ENCODE assay signal across 8 cellular contexts in the genomic region with DNA sequence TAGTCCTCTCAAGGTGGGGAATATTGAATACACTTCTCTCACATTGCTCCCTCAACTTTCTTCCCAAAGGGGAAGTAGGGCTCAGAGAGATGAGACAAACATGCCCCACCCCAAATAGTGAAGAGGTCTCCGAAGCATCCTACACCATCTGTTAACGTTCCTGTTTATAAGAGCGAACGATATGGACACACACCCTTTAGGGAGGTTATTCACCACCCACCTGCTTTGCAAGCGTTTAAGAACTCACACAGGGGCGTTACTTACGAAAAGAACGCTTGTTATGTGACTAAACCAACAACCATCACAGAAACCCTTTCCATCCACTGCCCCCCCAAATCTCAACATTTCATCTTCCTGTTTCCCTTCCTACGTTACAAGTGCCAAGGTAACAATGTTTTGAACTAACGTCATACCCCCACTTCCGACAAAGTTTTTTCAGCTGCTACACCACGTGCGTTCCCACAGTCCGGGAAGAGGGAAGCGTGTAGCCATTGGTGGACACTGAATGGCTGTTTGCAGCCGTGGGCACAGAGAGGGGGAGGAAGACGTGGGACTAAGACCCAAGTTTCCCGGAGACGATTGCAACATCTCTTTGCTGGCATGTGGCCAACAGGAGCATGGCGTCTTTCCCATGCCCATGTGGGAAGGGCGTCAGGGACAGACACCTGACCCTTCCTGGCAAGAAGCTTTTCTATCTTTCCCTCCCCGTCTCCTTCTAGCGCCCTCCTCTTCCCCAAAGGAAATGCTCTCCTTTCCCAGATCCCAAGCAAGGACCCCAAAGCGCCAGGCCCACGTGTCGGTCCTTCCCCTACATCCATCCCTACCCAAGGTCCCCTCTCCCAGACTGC. TPM values are rescaled to one million over a fixed set of nuclear protein-coding genes. Genes with fewer than 3 reads are reported as not detected.
A peak's percentile ranks its signal among the peaks of the same experiment; 100 is the strongest.
DNase-seq lines count a peak whose midpoint lies in the region; ATAC-seq, FAIRE-seq and TF ChIP-seq lines count a peak whose summit lies in the region.

No MANE protein-coding gene starts in this region.

- peaks cover 46% of the 10 kb centered on the region for H3K27me3 Mint-ChIP-seq in activated naive CD4-positive, alpha-beta T cell treated with anti-CD3 and anti-CD28 coated beads, Interleukin-2, amount 10 ng/mL, durations not matched to agents 7 days and 5 days

- H2BK12ac ChIP-seq in neuronal stem cell (ENCODE audit: low read length), result no peak overlapping the region

- no peaks in the 10 kb centered on the region for H3K36me3 Mint-ChIP-seq in activated naive CD4-positive, alpha-beta T cell treated with anti-CD3 and anti-CD28 coated beads, Interleukin-2, amount 10 ng/mL, durations not matched to agents 7 days and 5 days

- H3K9me3 ChIP-seq in A549 (no peaks in the 10 kb centered on the region), gastroesophageal sphincter (no peaks in the 10 kb centered on the region), neuronal stem cell (replicated peaks in 1 of 2; ENCODE audit: control insufficient read depth in 2 of 2, insufficient read depth in 1 of 2, low read depth in 1 of 2, low read length in 2 of 2) (no peaks in the 10 kb centered on the region)

- H2BK15ac ChIP-seq in neuronal stem cell (ENCODE audit: low read length), result peak overlapping the region; percentile 31

- H3K18ac ChIP-seq in neuronal stem cell (ENCODE audit: low read length), result peak overlapping the region; percentile 76

- H3K9me3 Mint-ChIP-seq in activated naive CD4-positive, alpha-beta T cell treated with anti-CD3 and anti-CD28 coated beads, Interleukin-2, amount 10 ng/mL, durations not matched to agents 7 days and 5 days, result no peaks in the 10 kb centered on the region

- H2AFZ ChIP-seq in neuronal stem cell (ENCODE audit: low read length), result peak overlapping the region; percentile 88

- peak overlapping the region; percentile 61 for H3K23ac ChIP-seq in neuronal stem cell (ENCODE audit: low read depth, low read length, poor library complexity)

- H3K36me3 ChIP-seq in gastroesophageal sphincter (no peaks in the 10 kb centered on the region), neuronal stem cell (replicated peaks in 1 of 2; ENCODE audit: control insufficient read depth in 2 of 2, insufficient read depth in 2 of 2, low read length in 2 of 2) (peaks cover 0 to 3% of the 10 kb centered on the region in 2 donors)

- peak overlapping the region; percentile 69 for H3K27ac Mint-ChIP-seq in activated naive CD4-positive, alpha-beta T cell treated with anti-CD3 and anti-CD28 coated beads, Interleukin-2, amount 10 ng/mL, durations not matched to agents 7 days and 5 days

- H3K79me1 ChIP-seq in neuronal stem cell (ENCODE audit: low read depth, low read length), result peaks cover 2% of the 10 kb centered on the region

- peak overlapping the region; percentile 84 for H3K4me3 Mint-ChIP-seq in activated naive CD4-positive, alpha-beta T cell treated with anti-CD3 and anti-CD28 coated beads, Interleukin-2, amount 10 ng/mL, durations not matched to agents 7 days and 5 days

- no peak overlapping the region for H2BK120ac ChIP-seq in neuronal stem cell (ENCODE audit: low read depth, low read length)

- TF ChIP-seq CTCF in A549 (IDR thresholded peaks at IDR 0.05) (no peak), gastroesophageal sphincter (IDR thresholded peaks at IDR 0.05) (no peak)

- no peak for FAIRE-seq in A549 (lab: Jason Lieb, UNC)

- H3K27ac ChIP-seq in A549, result peak overlapping the region; percentile 94 to 99
- H3K27ac ChIP-seq in gastroesophageal sphincter, result peak overlapping the region; percentile 88 to 99 (median 98)
- H3K27ac ChIP-seq in neuronal stem cell (replicated peaks; ENCODE audit: low read length), result peak overlapping the region; percentile 76

- peak overlapping the region; percentile 80 for H3K4me2 ChIP-seq in A549
- H3K4me2 ChIP-seq in neuronal stem cell (ENCODE audit: insufficient read depth, low read length, poor library complexity, severe bottlenecking), result peak overlapping the region; percentile 72

- CTCF ChIA-PET in A549 (lab: Yijun Ruan, JAX), result interaction anchor here (1.0 to 1.2 kb wide), 3 partner anchors 11 to 28 kb away, joined by 3 to 4 read pairs (median 3); no protein-coding TSS in a partner anchor
- CTCF ChIA-PET in activated naive CD4-positive, alpha-beta T cell treated with anti-CD3 and anti-CD28 coated beads, Interleukin-2, amount 10 ng/mL, durations not matched to agents 7 days and 5 days (lab: Charles Lee), result no interaction called here

- peak; percentile 75 to 83 for ATAC-seq in A549
- peak; percentile 40 for ATAC-seq in GM18868 (IDR thresholded peaks at IDR 0.05; ENCODE audit: unreplicated experiment)
- peak; percentile 26 for ATAC-seq in HG03521 (IDR thresholded peaks at IDR 0.05; ENCODE audit: unreplicated experiment)
- peak; percentile 94 for ATAC-seq in gastroesophageal sphincter

- peak overlapping the region; percentile 31 for H3K14ac ChIP-seq in neuronal stem cell (ENCODE audit: low read length)

- H2BK5ac ChIP-seq in neuronal stem cell (ENCODE audit: low read length), result no peak overlapping the region

- no peak; a peak in 1 of 5 replicates for TF ChIP-seq RAD21 in A549 (conservative IDR thresholded peaks at IDR 0.05 in 1 of 2, IDR thresholded peaks at IDR 0.05 in 1 of 2)

- no peak overlapping the region for H4K91ac ChIP-seq in neuronal stem cell (ENCODE audit: low read depth, low read length, poor library complexity)

- no peak overlapping the region for H4K8ac ChIP-seq in neuronal stem cell (ENCODE audit: low read depth, low read length)

- peak overlapping the region; percentile 93 for H3K4me3 ChIP-seq in A549
- H3K4me3 ChIP-seq in gastroesophageal sphincter, result peak overlapping the region; percentile 48 to 91
- H3K4me3 ChIP-seq in neuronal stem cell (ENCODE audit: low read length in 2 of 2), result peak overlapping the region; percentile 67 to 92

- peaks cover 36% of the 10 kb centered on the region for H3K4me1 Mint-ChIP-seq in activated naive CD4-positive, alpha-beta T cell treated with anti-CD3 and anti-CD28 coated beads, Interleukin-2, amount 10 ng/mL, durations not matched to agents 7 days and 5 days

- DNase-seq in A549 (ENCODE audit: low read depth in 1 of 2, low spot score in 1 of 2) (peak; percentile 78 to 95), RPMI8226 (peak; percentile 75), neuronal stem cell (ENCODE audit: low spot score) (peak; percentile 48), superior temporal gyrus (ENCODE audit: extremely low spot score) (peak; percentile 55)
- peak; percentile 55 for DNase-seq in activated naive CD4-positive, alpha-beta T cell treated with anti-CD3 and anti-CD28 coated beads, Interleukin-2, amount 10 ng/mL, durations not matched to agents 7 days and 5 days

- H3K27me3 ChIP-seq in gastroesophageal sphincter, result no peaks in the 10 kb centered on the region
- H3K27me3 ChIP-seq in neuronal stem cell (ENCODE audit: control insufficient read depth in 3 of 3, insufficient read depth in 3 of 3, low read depth in 1 of 3, low read length in 3 of 3), result peaks cover 0 to 29% (median 0%) of the 10 kb centered on the region in 3 experiments

- no peak overlapping the region for H2AK5ac ChIP-seq in neuronal stem cell (ENCODE audit: low read depth, low read length)

- POLR2A ChIA-PET in A549 (lab: Yijun Ruan, JAX), result interaction anchor here (0.9 to 1.1 kb wide), 2 partner anchors 19 to 449 kb away, joined by 3 read pairs; a partner anchor contains a TSS

- 2% methylated on average over 26 of the region's 26 CpGs for WGBS in A549 (ENCODE audit: missing lambda C conversion rate)
- 0% methylated on average over 17 to 20 of the region's 26 CpGs for WGBS in gastroesophageal sphincter (ENCODE audit: low coverage in 1 of 2), 2 donors
- WGBS in neuronal stem cell (ENCODE audit: extremely low coverage in 2 of 2, insufficient read length in 2 of 2, insufficient replicate concordance in 1 of 2), 2 donors, result no CpG with 5 or more reads among the region's 26 CpGs

- no peak overlapping the region for H3K4ac ChIP-seq in neuronal stem cell (ENCODE audit: low read length)

- peak overlapping the region; percentile 96 for H3K9ac ChIP-seq in neuronal stem cell (ENCODE audit: low read depth, low read length, poor library complexity)

- TF ChIP-seq EP300 in A549 (IDR thresholded peaks at IDR 0.05), result no peak
- TF ChIP-seq EP300 in gastroesophageal sphincter (IDR thresholded peaks at IDR 0.05), result no peak

- H3K4me1 ChIP-seq in A549, result peaks cover 50% of the 10 kb centered on the region
- peaks cover 4 to 54% (median 33%) of the 10 kb centered on the region in 3 donors for H3K4me1 ChIP-seq in gastroesophageal sphincter
- peaks cover 9 to 17% of the 10 kb centered on the region in 2 donors for H3K4me1 ChIP-seq in neuronal stem cell (ENCODE audit: control insufficient read depth in 2 of 2, insufficient read depth in 1 of 2, low read depth in 1 of 2, low read length in 2 of 2)

- peak; percentile 24; the same call in 1 of the 2 replicates for TF ChIP-seq POLR2A in A549 (IDR thresholded peaks at IDR 0.05; ENCODE audit: low read length)
- peak in 1 of 2 donors; percentile 45 for TF ChIP-seq POLR2A in gastroesophageal sphincter (IDR thresholded peaks at IDR 0.05)

TF ChIP-seq in A549, 52 proteins besides CTCF, POLR2A, EP300 and RAD21 (continues in another document):
- TF ChIP-seq RARB (CRISPR knock-in tag; IDR thresholded peaks at IDR 0.05) (no peak), MYC (IDR thresholded peaks at IDR 0.05; ENCODE audit: borderline replicate concordance, low read length) (peak; percentile 94), NPAS2 (CRISPR knock-in tag; IDR thresholded peaks at IDR 0.05; ENCODE audit: borderline replicate concordance) (no peak), PHF8 (IDR thresholded peaks at IDR 0.05; ENCODE audit: borderline replicate concordance, low read depth) (no peak)

RNA-seq across cellular contexts. Expression of a gene that starts 1.2 kb away (rescaled TPM):
- polyA plus RNA-seq in A549 (2011; rRNA removed) (136 and 150 TPM in 2 replicates), A549 (2017; fragmentation: RNase III; extraction: RNeasy Plus Mini Kit Qiagen cat#74134 plus additional on column Dnase treatment) (140 to 176 TPM (median 146 TPM) in 3 replicates)
- polyA plus RNA-seq in A549 (2012; cell fraction: cytosol; rRNA removed), result 228 and 245 TPM in 2 replicates
- polyA plus RNA-seq in A549 (2012; cell fraction: nucleus; rRNA removed), result 335 and 339 TPM in 2 replicates
- polyA minus RNA-seq in A549 (2011; rRNA and poly(A)+ RNA removed), result 181 and 191 TPM in 2 replicates
- total RNA-seq in gastroesophageal sphincter, result 100 to 1,000 TPM; 283 to 649 (median 523) TPM
- polyA plus RNA-seq in neuronal stem cell (2013, experiment 1 of 2), result 260 TPM
- polyA plus RNA-seq in neuronal stem cell (2013, experiment 2 of 2), result 265 TPM

RNA-seq across cellular contexts. Expression of a gene that starts 48.0 kb away (rescaled TPM):
- 0.46 and 0.56 TPM in 2 replicates for polyA plus RNA-seq in A549 (2011; rRNA removed)
- polyA plus RNA-seq in A549 (2012; cell fraction: cytosol; rRNA removed), result 0.07 and 0.16 TPM in 2 replicates
- 0.10 and 0.23 TPM in 2 replicates for polyA plus RNA-seq in A549 (2012; cell fraction: nucleus; rRNA removed)
- 0.21 to 0.54 TPM (median 0.32 TPM) in 3 replicates for polyA plus RNA-seq in A549 (2017; fragmentation: RNase III; extraction: RNeasy Plus Mini Kit Qiagen cat#74134 plus additional on column Dnase treatment)
- polyA minus RNA-seq in A549 (2011; rRNA and poly(A)+ RNA removed), result 0.50 TPM in 1 of 2 replicates, not detected in the other
- total RNA-seq in gastroesophageal sphincter, result under 1 TPM in 3 of 4 donors, not detected in 1; 0.40 to 0.77 (median 0.62) TPM
- polyA plus RNA-seq in neuronal stem cell (2013, experiment 1 of 2), result not detected
- 0.01 TPM for polyA plus RNA-seq in neuronal stem cell (2013, experiment 2 of 2)

Comparison
In these comparisons a context has a peak if more than half of its experiments do, and no peak if none do; other contexts are left out.
1. Peak in every context shown above with its lines: DNase-seq, ATAC-seq, H3K4me3 ChIP-seq and H3K27ac ChIP-seq.
2. ATAC-seq: peak in every context shown above with its lines; median percentile 94 in gastroesophageal sphincter; 79 in A549; 40 in GM18868; 26 in HG03521.